ENCODE assay signal across 7 cellular contexts in the genomic region with DNA sequence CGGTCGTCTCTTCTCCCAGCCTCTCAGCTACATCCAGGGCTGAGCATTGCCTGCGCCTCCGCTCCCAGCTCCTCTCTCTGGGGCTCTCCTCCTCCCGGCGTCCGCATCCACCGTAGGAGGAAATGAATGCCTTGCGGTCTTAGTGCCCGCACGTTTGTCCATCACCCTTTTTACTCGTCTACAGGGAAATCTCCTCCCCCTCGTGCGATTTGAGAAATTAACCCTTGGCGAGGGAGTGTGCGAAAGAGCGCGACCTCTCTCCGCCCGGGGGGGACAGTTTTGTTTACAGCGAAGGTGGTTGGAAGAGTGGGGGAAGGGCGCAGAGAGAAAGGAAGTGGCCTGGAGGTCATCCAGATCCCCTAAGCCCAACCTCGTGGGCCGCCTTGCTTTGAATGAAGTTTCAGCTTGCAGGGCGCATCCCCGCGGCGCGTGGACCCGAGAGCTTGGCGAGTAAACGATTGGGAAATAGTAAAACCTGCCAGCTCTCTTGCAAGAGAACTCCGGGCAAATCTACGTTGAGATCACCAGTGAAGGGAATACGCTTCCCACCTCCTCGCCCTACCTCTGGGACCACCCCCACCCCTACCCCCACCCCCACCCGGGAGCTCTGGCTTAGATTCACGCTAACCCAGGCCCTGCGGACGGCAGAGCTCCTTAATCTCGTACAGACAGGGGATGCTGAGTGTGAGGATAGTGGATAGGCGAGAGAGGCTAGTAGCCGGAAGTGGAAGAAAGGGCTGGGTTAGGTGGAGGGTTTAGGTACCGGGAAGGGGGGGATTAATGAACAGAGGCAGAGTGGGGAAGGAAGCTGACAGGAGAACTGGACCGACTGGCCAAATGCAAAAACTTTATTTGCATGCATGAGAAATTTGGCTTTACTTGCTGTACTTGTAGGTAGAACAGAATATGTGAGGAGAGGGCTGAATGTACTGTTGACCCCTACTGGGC. TPM values are rescaled to one million over a fixed set of nuclear protein-coding genes. Genes with fewer than 3 reads are reported as not detected.
DNase-seq lines count a peak whose midpoint lies in the region; ATAC-seq, FAIRE-seq and TF ChIP-seq lines count a peak whose summit lies in the region.

A gene with protein sequence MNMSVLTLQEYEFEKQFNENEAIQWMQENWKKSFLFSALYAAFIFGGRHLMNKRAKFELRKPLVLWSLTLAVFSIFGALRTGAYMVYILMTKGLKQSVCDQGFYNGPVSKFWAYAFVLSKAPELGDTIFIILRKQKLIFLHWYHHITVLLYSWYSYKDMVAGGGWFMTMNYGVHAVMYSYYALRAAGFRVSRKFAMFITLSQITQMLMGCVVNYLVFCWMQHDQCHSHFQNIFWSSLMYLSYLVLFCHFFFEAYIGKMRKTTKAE (minus strand): TSS at position 144 of the 948 bp plus-strand sequence. CDS start 280 bp downstream, outside the sequence.

- DNase-seq in GM12891 (ENCODE audit: insufficient read length, low spot score) (no peak), HT-29 (ENCODE audit: low spot score) (peak; percentile 82), OCI-M1 (lab: John Stamatoyannopoulos, UW) (peak; percentile 97), foreskin keratinocyte (peak in 1 of 2 donors; percentile 71)
- peak; percentile 67 for DNase-seq in activated effector memory CD4-positive, alpha-beta T cell treated with anti-CD3 and anti-CD28 coated beads, Interleukin-2, amount 50 U/mL, for 16 hours

- H3K9me3 Mint-ChIP-seq in nephron = no peaks in the 10 kb centered on the region

- WGBS in thymus = 1% methylated on average over 45 of the region's 45 CpGs

- no peak for TF ChIP-seq POLR2A in GM12891 (IDR thresholded peaks at IDR 0.05; ENCODE audit: low read depth, low read length)

- peak within 1 kb of the TSS; percentile 92 for H3K4me3 ChIP-seq in thymus (ENCODE audit: low read length)

- peak within 1 kb of the TSS; percentile 90 to 98 (median 97) for H3K27ac Mint-ChIP-seq in nephron

- H3K27me3 Mint-ChIP-seq in nephron (ENCODE audit: low read depth) = no peaks in the 10 kb centered on the region

- H3K36me3 ChIP-seq in thymus (ENCODE audit: control insufficient read depth, insufficient read depth) = no peaks in the 10 kb centered on the region

- peak within 1 kb of the TSS; percentile 97 to 99 (median 98) for H3K4me3 Mint-ChIP-seq in nephron

- H3K27me3 ChIP-seq in foreskin keratinocyte = no peaks in the 10 kb centered on the region
- no peaks in the 10 kb centered on the region for H3K27me3 ChIP-seq in thymus (ENCODE audit: control insufficient read depth, insufficient read depth)

- no peaks in the 10 kb centered on the region for H3K36me3 Mint-ChIP-seq in nephron (ENCODE audit: low read depth)

- no peak for TF ChIP-seq CTCF in foreskin keratinocyte (conservative IDR thresholded peaks at IDR 0.05)
- no peak for TF ChIP-seq CTCF in nephron (IDR thresholded peaks at IDR 0.05; ENCODE audit: unreplicated experiment in 3 of 3)

- ATAC-seq in foreskin keratinocyte = peak; percentile 48

- peak within 1 kb of the TSS; percentile 95 for H3K27ac ChIP-seq in foreskin keratinocyte
- H3K27ac ChIP-seq in thymus (ENCODE audit: low read depth) = peak within 1 kb of the TSS; percentile 21

- peaks cover 25% of the 10 kb centered on the region for H3K4me1 Mint-ChIP-seq in nephron

- peak; percentile 80 for FAIRE-seq in GM12891 (lab: Jason Lieb, UNC)

- H3K4me1 ChIP-seq in foreskin keratinocyte (peaks cover 15% of the 10 kb centered on the region), thymus (ENCODE audit: control insufficient read depth, insufficient read depth, low read length) (peaks cover 3% of the 10 kb centered on the region)

- H3K9me3 ChIP-seq in thymus (ENCODE audit: control insufficient read depth) = peaks cover 2% of the 10 kb centered on the region

TF ChIP-seq in GM12891, 5 proteins besides CTCF, POLR2A, EP300 and RAD21:
- TF ChIP-seq TAF1 (IDR thresholded peaks at IDR 0.05; ENCODE audit: low read depth, low read length) (0 out of 2 replicates have a peak, but pooled peaks have one; percentile 57), POLR2AphosphoS5 (IDR thresholded peaks at IDR 0.05; ENCODE audit: low read depth, low read length) (no peak), POU2F2 (IDR thresholded peaks at IDR 0.05; ENCODE audit: low read depth, low read length) (peak; percentile 42; the same call in 1 of the 2 replicates), PAX5 (IDR thresholded peaks at IDR 0.05; ENCODE audit: insufficient read depth, low read length, severe bottlenecking) (no peak), SPI1 (IDR thresholded peaks at IDR 0.05; ENCODE audit: low read depth, low read length) (peak; percentile 60)

RNA-seq across cellular contexts. Expression of the gene that starts here (rescaled TPM):
- 5.9 TPM for polyA plus RNA-seq in GM12891 (2012; ENCODE audit: low read depth, missing spikeins)
- total RNA-seq in HT-29 (2014; rRNA removed; shearing (Covaris generic)) = 8.1 and 8.8 TPM in 2 replicates
- total RNA-seq in foreskin keratinocyte = 60.6 and 69.4 TPM in 2 replicates
- polyA plus RNA-seq in foreskin keratinocyte = 31.4 and 43.4 TPM in 2 replicates
- 2.8 TPM for polyA plus RNA-seq in thymus
